8 cellular contexts compared by ENCODE assay signal in the genomic region with DNA sequence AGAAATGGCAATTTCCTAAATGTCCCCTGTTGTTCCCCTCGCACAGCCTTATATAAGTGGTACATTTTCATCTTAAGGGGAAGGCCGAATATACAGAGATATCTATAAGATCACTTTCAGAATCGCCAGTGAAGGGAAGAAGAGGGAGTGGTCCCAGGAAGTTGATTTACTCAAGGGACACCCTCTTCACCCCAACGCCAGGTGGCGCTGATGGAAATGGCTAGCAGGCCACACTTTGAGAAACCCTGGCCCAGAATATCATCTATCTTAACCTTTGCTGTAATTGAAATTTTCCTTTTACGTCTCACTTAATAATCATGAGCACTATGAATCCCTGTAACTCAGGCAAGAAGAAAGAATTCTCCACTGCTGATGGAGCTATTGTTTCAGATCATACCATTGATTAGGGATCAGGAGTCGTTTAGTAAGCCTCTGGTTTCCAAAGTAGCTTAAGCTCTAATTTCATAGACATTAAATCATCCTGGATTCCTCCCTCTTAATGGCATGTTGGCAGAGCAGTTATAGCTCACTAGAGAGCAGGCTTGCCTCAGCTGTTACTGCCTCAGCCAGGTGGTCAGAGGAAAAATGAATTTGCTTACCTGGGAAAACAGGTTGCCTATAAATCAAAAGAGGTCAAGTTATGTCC.
DNase-seq lines count a peak whose midpoint lies in the region; ATAC-seq and TF ChIP-seq lines count a peak whose summit lies in the region.

No MANE protein-coding gene starts in this region.

- BruUV-seq in Caco-2 (replicated peaks; lab: Mats Ljungman, UMichigan) (no TSS peak), OCI-LY7 (replicated peaks; lab: Mats Ljungman, UMichigan) (no TSS peak)

- H3K27me3 ChIP-seq in Caco-2 (replicated peaks; ENCODE audit: control insufficient read depth, insufficient read depth, low read length) (no peaks in the 10 kb centered on the region), fibroblast of lung (ENCODE audit: control insufficient read depth, insufficient read depth, low read length) (no peaks in the 10 kb centered on the region), smooth muscle cell (ENCODE audit: low read depth) (no peaks in the 10 kb centered on the region)

- H3K27ac Mint-ChIP-seq in Caco-2 (ENCODE audit: unreplicated experiment): no peak overlapping the region

- H2AFZ ChIP-seq in OCI-LY7 (ENCODE audit: low read length) (peak overlapping the region; percentile 74), fibroblast of lung (ENCODE audit: low read length) (no peak overlapping the region), smooth muscle cell (ENCODE audit: low read depth) (peak overlapping the region; percentile 14)

- H3K36me3 ChIP-seq in Caco-2 (ENCODE audit: control insufficient read depth, insufficient read depth, low read length) (no peaks in the 10 kb centered on the region), OCI-LY7 (ENCODE audit: insufficient read depth, low read length) (no peaks in the 10 kb centered on the region), fibroblast of lung (ENCODE audit: control insufficient read depth, insufficient read depth, low read length) (no peaks in the 10 kb centered on the region), smooth muscle cell (ENCODE audit: low read depth) (no peaks in the 10 kb centered on the region)

- H3K27me3 Mint-ChIP-seq in Caco-2 (ENCODE audit: insufficient read depth, unreplicated experiment): no peaks in the 10 kb centered on the region

- H3K9me3 Mint-ChIP-seq in Caco-2 (ENCODE audit: unreplicated experiment): no peaks in the 10 kb centered on the region

- H3K4me1 ChIP-seq in Caco-2 (no peaks in the 10 kb centered on the region), OCI-LY7 (ENCODE audit: insufficient read depth, low read length, poor library complexity, severe bottlenecking) (no peaks in the 10 kb centered on the region), fibroblast of lung (ENCODE audit: control insufficient read depth, extremely low read depth, insufficient read depth, low read length) (no peaks in the 10 kb centered on the region), smooth muscle cell (ENCODE audit: low read depth) (no peaks in the 10 kb centered on the region)

- no peaks in the 10 kb centered on the region for H3K36me3 Mint-ChIP-seq in Caco-2 (ENCODE audit: insufficient read depth, unreplicated experiment)

- H3K9ac ChIP-seq in fibroblast of lung (ENCODE audit: insufficient read depth, low read length): no peak overlapping the region
- H3K9ac ChIP-seq in smooth muscle cell (ENCODE audit: low read depth): no peak overlapping the region

- DNase-seq in Caco-2 (peak; percentile 47 to 67), OCI-LY7 (ENCODE audit: low spot score) (peak; percentile 74), fibroblast of lung (ENCODE audit: low read depth in 2 of 2) (peak; percentile 18 to 36), smooth muscle cell (lab: John Stamatoyannopoulos, UW; ENCODE audit: unreplicated experiment) (no peak)

- POLR2A ChIA-PET in Caco-2 (lab: Charles Lee) (no interaction called here), OCI-LY7 (lab: Charles Lee) (no interaction called here)

- H3K79me2 ChIP-seq in OCI-LY7 (ENCODE audit: insufficient read depth, low read depth, low read length) (no peaks in the 10 kb centered on the region), fibroblast of lung (ENCODE audit: control insufficient read depth, insufficient read depth, low read length) (no peaks in the 10 kb centered on the region), smooth muscle cell (ENCODE audit: low read depth) (no peaks in the 10 kb centered on the region)

- peak overlapping the region; percentile 42; the same call in 1 of the 2 replicates for H3K4me2 ChIP-seq in OCI-LY7 (ENCODE audit: low read length)
- H3K4me2 ChIP-seq in fibroblast of lung (ENCODE audit: extremely low read depth, insufficient read depth, low read length): no peak overlapping the region
- H3K4me2 ChIP-seq in smooth muscle cell: peak overlapping the region; percentile 61

- 34% methylated on average over 7 of the region's 7 CpGs for WGBS in smooth muscle cell (ENCODE audit: low lambda C conversion rate)

- H3K4me3 ChIP-seq in Caco-2 (ENCODE audit: low read depth, low read length) (no peak overlapping the region), OCI-LY7 (ENCODE audit: low read depth, low read length, poor library complexity, severe bottlenecking) (peak overlapping the region; percentile 32), fibroblast of lung (replicated peaks in 1 of 4; ENCODE audit: control extremely low read depth in 1 of 4, insufficient read depth in 1 of 4, low read depth in 3 of 4, low read length in 4 of 4) (no peak overlapping the region), smooth muscle cell (no peak overlapping the region)

- intact Hi-C loops in Caco-2 (cut with micrococcal nuclease; ENCODE audit: unreplicated experiment): loop anchor here (1.0 kb wide), 1 partner anchor 226 kb away; no protein-coding TSS in a partner anchor
- intact Hi-C loops in OCI-LY7 (cut with micrococcal nuclease; ENCODE audit: unreplicated experiment): loop anchor here (1.0 to 5.0 kb wide), 2 partner anchors 65 to 226 kb away; no protein-coding TSS in a partner anchor

- ATAC-seq in GM18858 (IDR thresholded peaks at IDR 0.05; ENCODE audit: unreplicated experiment): peak; percentile 71
- peak; percentile 83 for ATAC-seq in HG03565 (IDR thresholded peaks at IDR 0.05; ENCODE audit: unreplicated experiment)
- ATAC-seq in GM19328 (IDR thresholded peaks at IDR 0.05; ENCODE audit: unreplicated experiment): no peak
- no peak for ATAC-seq in HG03095 (IDR thresholded peaks at IDR 0.05; ENCODE audit: unreplicated experiment)

- H3K4me3 Mint-ChIP-seq in Caco-2 (ENCODE audit: unreplicated experiment): no peak overlapping the region

- TF ChIP-seq CTCF in Caco-2 (IDR thresholded peaks at IDR 0.05; ENCODE audit: insufficient read depth in 1 of 2, low read depth in 1 of 2, low read length in 1 of 2, severe bottlenecking in 1 of 2, unreplicated experiment in 1 of 2) (peak; percentile 73 to 81), OCI-LY7 (conservative IDR thresholded peaks at IDR 0.05; ENCODE audit: low read length) (peak; percentile 92), fibroblast of lung (conservative IDR thresholded peaks at IDR 0.05 in 1 of 2, IDR thresholded peaks at IDR 0.05 in 1 of 2; ENCODE audit: low read depth in 1 of 2, low read length in 2 of 2) (peak in 1 of 2 donors; percentile 66), smooth muscle cell (IDR thresholded peaks at IDR 0.05; ENCODE audit: borderline replicate concordance, insufficient read depth, poor library complexity, severe bottlenecking) (peak; percentile 57)

- CTCF ChIA-PET in Caco-2 (lab: Charles Lee): interaction anchor here (0.6 to 1.2 kb wide), 3 partner anchors 12 to 227 kb away, joined by 3 to 9 read pairs (median 5); no protein-coding TSS in a partner anchor
- CTCF ChIA-PET in OCI-LY7 (lab: Charles Lee; ENCODE audit: unreplicated experiment): interaction anchor here (0.6 to 1.0 kb wide), 3 partner anchors 9 to 162 kb away, joined by 3 to 4 read pairs (median 3); no protein-coding TSS in a partner anchor

- H3K9me2 ChIP-seq in OCI-LY7 (ENCODE audit: insufficient read depth, low read length): no peaks in the 10 kb centered on the region

- no peaks in the 10 kb centered on the region for H3F3A ChIP-seq in smooth muscle cell (ENCODE audit: low read depth)

- H3K4me1 Mint-ChIP-seq in Caco-2 (ENCODE audit: low read depth, unreplicated experiment): no peaks in the 10 kb centered on the region

- no peak overlapping the region for H3K27ac ChIP-seq in OCI-LY7 (ENCODE audit: low read depth, low read length, poor library complexity, severe bottlenecking)
- no peak overlapping the region for H3K27ac ChIP-seq in fibroblast of lung (ENCODE audit: insufficient read depth, low read length)
- H3K27ac ChIP-seq in smooth muscle cell (ENCODE audit: low read depth): no peak overlapping the region

- H3K9me3 ChIP-seq in Caco-2: no peaks in the 10 kb centered on the region
- no peaks in the 10 kb centered on the region for H3K9me3 ChIP-seq in OCI-LY7 (ENCODE audit: low read length)
- no peaks in the 10 kb centered on the region for H3K9me3 ChIP-seq in fibroblast of lung (ENCODE audit: control insufficient read depth, insufficient read depth, low read depth, low read length)
- H3K9me3 ChIP-seq in smooth muscle cell (replicated peaks; ENCODE audit: low read depth): no peaks in the 10 kb centered on the region

- H4K20me1 ChIP-seq in OCI-LY7 (ENCODE audit: insufficient read depth, low read length): no peaks in the 10 kb centered on the region
- no peaks in the 10 kb centered on the region for H4K20me1 ChIP-seq in fibroblast of lung (ENCODE audit: control insufficient read depth, extremely low read depth, insufficient read depth, low read length)
- no peaks in the 10 kb centered on the region for H4K20me1 ChIP-seq in smooth muscle cell (ENCODE audit: low read depth)

Comparison
In these comparisons a context has a peak if more than half of its experiments do, and no peak if none do; other contexts are left out.
1. ATAC-seq: peak in GM18858 (single experiment) and HG03565 (single experiment); none in GM19328 (single experiment) and HG03095 (single experiment).